ENCODE assay signal across 1 cellular context in the genomic region with DNA sequence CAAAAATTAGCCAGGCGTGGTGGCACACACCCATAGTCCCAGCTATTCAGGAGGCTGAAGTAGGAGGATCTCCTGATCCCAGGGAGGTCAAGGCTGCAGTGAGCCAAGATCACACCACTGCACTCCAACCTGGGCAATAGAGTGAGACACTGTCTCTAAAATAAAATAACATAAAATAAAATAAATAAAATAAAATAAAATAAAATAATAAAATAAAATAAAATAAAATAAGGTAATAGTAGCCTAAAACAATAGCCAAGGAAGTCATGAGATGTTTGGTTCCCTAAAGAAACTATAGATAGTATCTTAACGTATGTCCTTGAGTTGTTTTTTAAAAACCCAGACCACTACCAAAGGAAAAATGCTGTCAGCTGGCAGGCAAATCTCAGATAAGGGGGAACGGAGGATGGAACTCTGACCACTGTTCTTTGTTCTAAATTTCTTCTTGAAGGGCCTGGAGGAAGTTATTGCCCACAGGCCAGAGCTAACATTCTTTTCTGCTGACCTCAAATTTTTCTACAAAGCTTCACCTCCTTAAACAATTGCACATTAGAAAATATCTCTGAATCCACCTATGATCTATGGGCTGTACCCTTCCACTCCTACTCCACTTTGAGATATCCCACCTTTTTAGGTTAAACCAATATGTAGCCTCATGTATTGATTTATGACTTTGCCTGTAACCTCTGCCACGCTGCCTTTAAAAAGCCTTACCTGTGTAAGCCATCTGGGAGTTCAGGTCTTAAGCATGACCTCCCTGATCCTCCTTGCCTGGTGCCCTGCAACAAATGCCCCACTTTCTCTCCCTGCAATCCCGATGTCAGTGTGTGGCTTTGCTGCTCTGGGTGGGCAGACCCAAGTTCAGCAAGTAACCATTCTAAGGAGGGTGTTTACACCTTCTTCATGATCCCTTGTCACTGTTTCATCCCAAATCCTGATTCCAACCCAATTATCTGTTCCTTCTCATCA.
TF ChIP-seq lines count a peak whose summit lies in the region.

No MANE protein-coding gene starts in this region.

TF ChIP-seq in H1, 55 proteins besides CTCF, POLR2A, EP300 and RAD21:
- TF ChIP-seq JUND (IDR thresholded peaks at IDR 0.05; ENCODE audit: low read length) = no peak
- no peak for TF ChIP-seq BACH1 (IDR thresholded peaks at IDR 0.05; ENCODE audit: low read length)
- no peak for TF ChIP-seq GABPA (IDR thresholded peaks at IDR 0.05; ENCODE audit: borderline replicate concordance, insufficient read depth, low read length)
- no peak for TF ChIP-seq TBP (IDR thresholded peaks at IDR 0.05; ENCODE audit: low read depth, low read length)
